ENCODE assay signal across 8 cellular contexts in genomic region chr6:95577317-95578105, GRCh38. TPM values are rescaled to one million over a fixed set of nuclear protein-coding genes. Genes with fewer than 3 reads are reported as not detected.
A peak's percentile ranks its signal among the peaks of the same experiment; 100 is the strongest.
DNase-seq lines count a peak whose midpoint lies in the region; ATAC-seq, FAIRE-seq and TF ChIP-seq lines count a peak whose summit lies in the region.

Gene MANEA, plus strand, starts transcription at chr6:95577535. Its CDS starts 8,905 bp downstream, at chr6:95586440.

- no peak for TF ChIP-seq EP300 in transverse colon (IDR thresholded peaks at IDR 0.05; ENCODE audit: low read depth)

- peak within 1 kb of the TSS; percentile 98 for H3K27ac Mint-ChIP-seq in activated naive CD8-positive, alpha-beta T cell treated with anti-CD3 and anti-CD28 coated beads, Interleukin-2, amount 50 U/mL, for 24 hours

- peaks cover 11 to 19% (median 14%) of the 10 kb centered on the region in 4 donors for H3K4me1 ChIP-seq in transverse colon

- intact Hi-C loops in cardiac septum (cut with DNase I), result no loop called here
- intact Hi-C loops in transverse colon (cut with DNase I; ENCODE audit: low total_unique reads), result no loop called here

- no peak for FAIRE-seq in GM12891 (lab: Jason Lieb, UNC)

- peaks cover 34% of the 10 kb centered on the region for H3K4me1 Mint-ChIP-seq in activated naive CD8-positive, alpha-beta T cell treated with anti-CD3 and anti-CD28 coated beads, Interleukin-2, amount 50 U/mL, for 24 hours

- no peaks in the 10 kb centered on the region for H3K36me3 ChIP-seq in transverse colon

- H3K9me3 ChIP-seq in transverse colon, result no peaks in the 10 kb centered on the region

- H3K4me3 ChIP-seq in transverse colon, result peak within 1 kb of the TSS; percentile 54 to 81 (median 70)

- peaks cover 13% of the 10 kb centered on the region for H3K36me3 Mint-ChIP-seq in activated naive CD8-positive, alpha-beta T cell treated with anti-CD3 and anti-CD28 coated beads, Interleukin-2, amount 50 U/mL, for 24 hours (ENCODE audit: low read depth)

- DNase-seq in GM12891 (ENCODE audit: insufficient read length, low spot score) (peak; percentile 49), NCI-H1417 (lab: John Stamatoyannopoulos, UW) (peak; percentile 86 to 91 (median 88)), SW480 (ENCODE audit: low spot score) (peak; percentile 85), cardiac septum (ENCODE audit: low spot score) (peak; percentile 87), pons (ENCODE audit: low spot score) (peak; percentile 82), transverse colon (peak; percentile 81)
- peak; percentile 78 for DNase-seq in activated naive CD8-positive, alpha-beta T cell treated with anti-CD3 and anti-CD28 coated beads, Interleukin-2, amount 50 U/mL, for 24 hours

- H3K9me3 Mint-ChIP-seq in activated naive CD8-positive, alpha-beta T cell treated with anti-CD3 and anti-CD28 coated beads, Interleukin-2, amount 50 U/mL, for 24 hours, result no peaks in the 10 kb centered on the region

- ATAC-seq in HG02763 (IDR thresholded peaks at IDR 0.05; ENCODE audit: unreplicated experiment), result peak; percentile 75
- ATAC-seq in activated naive CD8-positive, alpha-beta T cell treated with anti-CD3 and anti-CD28 coated beads, Interleukin-2, amount 50 U/mL, for 24 hours, result peak; percentile 90

- H3K4me3 Mint-ChIP-seq in activated naive CD8-positive, alpha-beta T cell treated with anti-CD3 and anti-CD28 coated beads, Interleukin-2, amount 50 U/mL, for 24 hours, result peak within 1 kb of the TSS; percentile 97

- in situ Hi-C loops in transverse colon (cut with MboI; ENCODE audit: low pct_ligation_motif_present in 1 of 4, low pct_unique_long_range_greater_than_20kb in 1 of 4, low sequenced_read_pairs in 3 of 4), result no loop called here

- H3K27me3 ChIP-seq in transverse colon, result no peaks in the 10 kb centered on the region

- no peaks in the 10 kb centered on the region for H3K27me3 Mint-ChIP-seq in activated naive CD8-positive, alpha-beta T cell treated with anti-CD3 and anti-CD28 coated beads, Interleukin-2, amount 50 U/mL, for 24 hours

- WGBS in transverse colon (ENCODE audit: low coverage in 1 of 2), 2 donors, result 0% methylated on average over 56 of the region's 70 CpGs; no CpG with 5 or more reads in 1 of the 2 donors

- peak; percentile 55; the same call in 1 of the 2 replicates for TF ChIP-seq POLR2A in GM12891 (IDR thresholded peaks at IDR 0.05; ENCODE audit: low read depth, low read length)
- TF ChIP-seq POLR2A in transverse colon (IDR thresholded peaks at IDR 0.05), result peak; percentile 52

- TF ChIP-seq CTCF in transverse colon (IDR thresholded peaks at IDR 0.05), result peak in 1 of 5 experiments; percentile 13

- peak within 1 kb of the TSS; percentile 90 to 93 (median 92) for H3K27ac ChIP-seq in transverse colon

TF ChIP-seq in GM12891, 5 proteins besides CTCF, POLR2A, EP300 and RAD21:
- peak; percentile 56; the same call in 1 of the 2 replicates for TF ChIP-seq POLR2AphosphoS5 (IDR thresholded peaks at IDR 0.05; ENCODE audit: low read depth, low read length)
- no peak for TF ChIP-seq SPI1 (IDR thresholded peaks at IDR 0.05; ENCODE audit: low read depth, low read length)
- TF ChIP-seq PAX5 (IDR thresholded peaks at IDR 0.05; ENCODE audit: insufficient read depth, low read length, severe bottlenecking), result no peak
- 0 out of 2 replicates have a peak, but pooled peaks have one; percentile 26 for TF ChIP-seq POU2F2 (IDR thresholded peaks at IDR 0.05; ENCODE audit: low read depth, low read length)
- TF ChIP-seq TAF1 (IDR thresholded peaks at IDR 0.05; ENCODE audit: low read depth, low read length), result peak; percentile 29; the same call in 1 of the 2 replicates

RNA-seq across cellular contexts. Expression of gene MANEA, which starts in this region (rescaled TPM):
- 3.4 TPM for polyA plus RNA-seq in GM12891 (2012; ENCODE audit: low read depth, missing spikeins)
- total RNA-seq in cardiac septum, result 5.2 TPM
- total RNA-seq in transverse colon, result 1 to 10 TPM in 2 of 4 donors, under 1 TPM in 2; 0.37 to 8.7 (median 3.3) TPM

Comparison
In these comparisons a context has a peak if more than half of its experiments do, and no peak if none do; other contexts are left out.
1. Peak in every context shown above with its lines: DNase-seq, ATAC-seq, H3K4me3 ChIP-seq and H3K27ac ChIP-seq.